ENCODE assay signal across 8 cellular contexts in the genomic region with DNA sequence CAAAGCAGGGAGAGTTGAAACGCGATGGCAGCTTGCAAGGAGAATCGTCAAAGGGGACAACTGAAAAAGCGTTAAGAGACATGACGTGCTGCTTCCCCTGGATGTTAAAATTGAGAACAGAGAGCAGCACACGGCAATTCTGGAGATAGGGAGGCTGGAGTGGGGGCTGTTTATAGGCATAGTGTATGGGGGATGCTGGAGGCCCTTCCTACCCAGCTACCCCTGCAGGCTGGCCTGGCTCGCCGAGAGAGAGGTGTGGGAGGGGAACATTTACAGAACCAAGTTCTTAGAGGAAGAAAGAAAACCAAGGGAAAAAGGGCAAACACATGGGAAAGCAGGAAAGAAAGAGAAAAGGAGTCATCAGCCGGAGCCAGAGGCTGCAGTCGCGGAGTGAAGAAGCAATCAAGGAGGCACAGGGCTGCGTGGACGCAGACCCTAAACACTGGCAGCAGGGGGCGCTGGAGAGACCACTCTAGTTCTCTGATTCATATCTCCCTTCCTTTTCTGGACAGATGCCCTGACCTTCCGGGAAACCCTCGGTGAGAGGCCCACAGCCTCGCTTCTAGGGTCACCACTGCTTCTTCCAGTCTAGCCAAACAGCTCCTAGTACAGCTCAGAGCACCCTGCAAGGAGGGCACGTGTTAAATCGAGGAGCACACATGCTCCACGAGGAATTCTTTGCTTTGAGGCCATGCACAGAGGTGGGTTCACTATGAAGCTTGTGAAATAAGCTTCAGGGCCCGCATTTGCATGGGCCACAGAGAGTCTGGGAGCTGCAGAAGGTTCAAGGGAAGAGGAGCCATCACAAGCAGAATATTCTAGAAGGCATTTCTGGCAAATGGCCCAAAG. TPM values are rescaled to one million over a fixed set of nuclear protein-coding genes. Genes with fewer than 3 reads are reported as not detected.
DNase-seq lines count a peak whose midpoint lies in the region; ATAC-seq, FAIRE-seq and TF ChIP-seq lines count a peak whose summit lies in the region.

No MANE protein-coding gene starts in this region.

- no peak overlapping the region for H3K27ac ChIP-seq in CD8-positive, alpha-beta T cell (ENCODE audit: low read depth, low read length)

- peak; percentile 71 for TF ChIP-seq CTCF in CD8-positive, alpha-beta T cell (IDR thresholded peaks at IDR 0.05)
- TF ChIP-seq CTCF in bronchial epithelial cell (IDR thresholded peaks at IDR 0.05; ENCODE audit: insufficient read depth, low read length, severe bottlenecking) = peak; percentile 16

- no peak overlapping the region for H3K27ac Mint-ChIP-seq in CD8-positive, alpha-beta T cell

- no peaks in the 10 kb centered on the region for H3K4me1 ChIP-seq in CD8-positive, alpha-beta T cell (ENCODE audit: insufficient read depth, low read length)

- no peaks in the 10 kb centered on the region for H3K9me3 ChIP-seq in CD8-positive, alpha-beta T cell (ENCODE audit: low read length)

- H3K27me3 ChIP-seq in CD8-positive, alpha-beta T cell (ENCODE audit: insufficient read depth, low read length) = no peaks in the 10 kb centered on the region
- H3K27me3 ChIP-seq in bronchial epithelial cell (ENCODE audit: control insufficient read depth, insufficient read depth, low read length) = no peaks in the 10 kb centered on the region

- peaks cover 8% of the 10 kb centered on the region for H3K27me3 Mint-ChIP-seq in CD8-positive, alpha-beta T cell (ENCODE audit: low read depth)

- no peaks in the 10 kb centered on the region for H3K36me3 ChIP-seq in CD8-positive, alpha-beta T cell (ENCODE audit: insufficient read depth, low read length)
- H3K36me3 ChIP-seq in bronchial epithelial cell (ENCODE audit: control insufficient read depth, insufficient read depth, low read length) = no peaks in the 10 kb centered on the region

- no peak overlapping the region for H3K4me3 Mint-ChIP-seq in CD8-positive, alpha-beta T cell

- DNase-seq in CD8-positive, alpha-beta T cell = peak in 2 of 7 experiments; percentile 8 to 35
- DNase-seq in NOMO-1 treated with dmso at 0.1 percent for 144 hours (lab: John Stamatoyannopoulos, UW; ENCODE audit: unreplicated experiment) (peak; percentile 17), bronchial epithelial cell (ENCODE audit: low read depth) (no peak), lung microvascular endothelial cell (ENCODE audit: low read depth in 2 of 2) (peak; percentile 4 to 16), NCI-H187 treated with DMSO at 0.1 percent for 48 hours (lab: John Stamatoyannopoulos, UW) (no peak)

- no peak for ATAC-seq in CD8-positive, alpha-beta T cell
- ATAC-seq in GM21360 (IDR thresholded peaks at IDR 0.05; ENCODE audit: unreplicated experiment) = peak; percentile 76
- ATAC-seq in GM19023 (IDR thresholded peaks at IDR 0.05; ENCODE audit: unreplicated experiment) = no peak
- ATAC-seq in HG02840 (IDR thresholded peaks at IDR 0.05; ENCODE audit: low FRiP score, unreplicated experiment) = no peak

- no peaks in the 10 kb centered on the region for H3K4me1 Mint-ChIP-seq in CD8-positive, alpha-beta T cell (ENCODE audit: low read depth)

- POLR2A ChIA-PET in CD8-positive, alpha-beta T cell (lab: Charles Lee) = no interaction called here

- CTCF ChIA-PET in CD8-positive, alpha-beta T cell (lab: Charles Lee) = interaction anchor here (0.8 to 1.8 kb wide), 6 partner anchors 11 to 193 kb away, joined by 3 to 8 read pairs (median 4); no protein-coding TSS in a partner anchor

- intact Hi-C loops in CD8-positive, alpha-beta T cell (cut with DNase I, micrococcal nuclease) = no loop called here

- FAIRE-seq in bronchial epithelial cell (lab: Jason Lieb, UNC) = no peak

- no peaks in the 10 kb centered on the region for H3K36me3 Mint-ChIP-seq in CD8-positive, alpha-beta T cell

- H3K9me3 Mint-ChIP-seq in CD8-positive, alpha-beta T cell = no peaks in the 10 kb centered on the region

- no peak overlapping the region for H3K4me3 ChIP-seq in CD8-positive, alpha-beta T cell (ENCODE audit: low read depth, low read length)
- no peak overlapping the region for H3K4me3 ChIP-seq in bronchial epithelial cell (ENCODE audit: low read depth, low read length)

RNA-seq across cellular contexts. Expression of gene MYH13, which starts 55.6 kb away (rescaled TPM):
- not detected for total RNA-seq in CD8-positive, alpha-beta T cell
- total RNA-seq in bronchial epithelial cell (under 0.01 TPM in 1 of 2 replicates, not detected in the other), lung microvascular endothelial cell (not detected in 2 replicates)

Comparison
In these comparisons a context has a peak if more than half of its experiments do, and no peak if none do; other contexts are left out.
1. DNase-seq: peak in NOMO-1 treated with dmso at 0.1 percent for 144 hours (single experiment) and lung microvascular endothelial cell (2 of 2); none in bronchial epithelial cell (single experiment) and NCI-H187 treated with DMSO at 0.1 percent for 48 hours (single experiment).